Comparison of ENCODE assay signal across 1 cellular context in the genomic region with DNA sequence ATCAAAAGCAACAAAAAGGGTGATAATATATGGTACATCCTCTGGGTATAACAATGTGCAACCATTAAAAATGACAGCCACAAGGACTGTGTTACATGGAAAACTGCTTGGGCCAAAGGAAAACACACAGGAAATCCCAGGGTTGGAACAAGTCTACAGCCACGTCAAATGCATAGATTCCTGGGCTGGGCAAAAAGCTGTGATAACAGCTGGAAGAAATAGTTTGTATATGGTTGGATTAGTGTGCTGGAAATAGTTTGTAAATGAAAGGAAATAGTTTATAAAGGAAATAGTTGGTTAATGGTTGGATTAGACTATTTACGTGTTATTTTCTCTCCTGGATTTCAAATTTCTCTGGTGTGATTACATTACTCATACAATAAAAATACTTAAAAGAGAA.
TF ChIP-seq lines count a peak whose summit lies in the region.

No MANE protein-coding gene starts in this region.

TF ChIP-seq in IMR-90, 13 proteins besides CTCF, POLR2A, EP300 and RAD21:
- TF ChIP-seq MAZ (IDR thresholded peaks at IDR 0.05; ENCODE audit: borderline replicate concordance, low read depth, low read length) (no peak), NFE2L2 (IDR thresholded peaks at IDR 0.05; ENCODE audit: low read depth, low read length) (no peak), BHLHE40 (IDR thresholded peaks at IDR 0.05; ENCODE audit: low read depth, low read length) (no peak), RCOR1 (IDR thresholded peaks at IDR 0.05; ENCODE audit: insufficient replicate concordance, low read length) (no peak), MAFK (IDR thresholded peaks at IDR 0.05; ENCODE audit: low read depth, low read length) (no peak), MXI1 (IDR thresholded peaks at IDR 0.05; ENCODE audit: borderline replicate concordance, low read depth, low read length) (no peak), CHD1 (IDR thresholded peaks at IDR 0.05; ENCODE audit: low read depth, low read length) (no peak), RFX5 (IDR thresholded peaks at IDR 0.05; ENCODE audit: low read depth, low read length) (no peak), FOS (IDR thresholded peaks at IDR 0.05; ENCODE audit: low read depth, low read length) (no peak), SMC3 (IDR thresholded peaks at IDR 0.05; ENCODE audit: low read depth, low read length) (no peak), CEBPB (IDR thresholded peaks at IDR 0.05; ENCODE audit: low read depth, low read length) (no peak)
- TF ChIP-seq, protein P1, sequence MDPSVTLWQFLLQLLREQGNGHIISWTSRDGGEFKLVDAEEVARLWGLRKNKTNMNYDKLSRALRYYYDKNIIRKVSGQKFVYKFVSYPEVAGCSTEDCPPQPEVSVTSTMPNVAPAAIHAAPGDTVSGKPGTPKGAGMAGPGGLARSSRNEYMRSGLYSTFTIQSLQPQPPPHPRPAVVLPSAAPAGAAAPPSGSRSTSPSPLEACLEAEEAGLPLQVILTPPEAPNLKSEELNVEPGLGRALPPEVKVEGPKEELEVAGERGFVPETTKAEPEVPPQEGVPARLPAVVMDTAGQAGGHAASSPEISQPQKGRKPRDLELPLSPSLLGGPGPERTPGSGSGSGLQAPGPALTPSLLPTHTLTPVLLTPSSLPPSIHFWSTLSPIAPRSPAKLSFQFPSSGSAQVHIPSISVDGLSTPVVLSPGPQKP (IDR thresholded peaks at IDR 0.05; ENCODE audit: borderline replicate concordance, low read depth, low read length) = no peak
- TF ChIP-seq, protein P2, sequence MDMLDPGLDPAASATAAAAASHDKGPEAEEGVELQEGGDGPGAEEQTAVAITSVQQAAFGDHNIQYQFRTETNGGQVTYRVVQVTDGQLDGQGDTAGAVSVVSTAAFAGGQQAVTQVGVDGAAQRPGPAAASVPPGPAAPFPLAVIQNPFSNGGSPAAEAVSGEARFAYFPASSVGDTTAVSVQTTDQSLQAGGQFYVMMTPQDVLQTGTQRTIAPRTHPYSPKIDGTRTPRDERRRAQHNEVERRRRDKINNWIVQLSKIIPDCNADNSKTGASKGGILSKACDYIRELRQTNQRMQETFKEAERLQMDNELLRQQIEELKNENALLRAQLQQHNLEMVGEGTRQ (IDR thresholded peaks at IDR 0.05; ENCODE audit: low read depth, low read length) = no peak
